8 cellular contexts compared by ENCODE assay signal in the genomic region with DNA sequence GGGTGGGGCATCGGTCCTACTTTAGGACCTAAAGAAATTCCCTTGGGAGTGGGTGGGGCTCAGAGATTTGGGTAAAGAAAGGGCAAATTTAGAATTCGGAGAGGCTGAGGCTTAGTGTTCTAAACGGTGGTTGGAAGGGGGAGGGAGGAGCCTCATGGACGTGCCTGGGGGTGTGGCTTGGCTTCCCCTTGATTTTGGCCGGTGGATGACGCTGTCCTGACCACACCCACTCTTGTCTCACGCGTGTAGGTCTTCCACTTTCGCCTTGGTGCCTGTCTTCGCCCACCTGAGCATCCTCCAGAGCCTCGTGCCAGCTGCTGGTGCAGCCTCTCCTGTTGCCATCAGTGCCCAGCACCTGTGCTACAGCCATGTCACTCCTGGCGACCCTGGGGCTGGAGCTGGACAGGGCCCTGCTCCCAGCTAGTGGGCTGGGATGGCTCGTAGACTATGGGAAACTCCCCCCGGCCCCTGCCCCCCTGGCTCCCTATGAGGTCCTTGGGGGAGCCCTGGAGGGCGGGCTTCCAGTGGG.
DNase-seq lines count a peak whose midpoint lies in the region; ATAC-seq and TF ChIP-seq lines count a peak whose summit lies in the region.

No MANE protein-coding gene starts in this region.

- H3K4me2 ChIP-seq in parathyroid adenoma (ENCODE audit: low read length), result peak overlapping the region; percentile 98

- peaks cover 20% of the 10 kb centered on the region for H3K79me2 ChIP-seq in parathyroid adenoma

- H3K27ac ChIP-seq in parathyroid adenoma, result no peak overlapping the region

- H3K4me3 ChIP-seq in NT2/D1 (ENCODE audit: insufficient read length, low read depth) (peak overlapping the region; percentile 32), parathyroid adenoma (ENCODE audit: low read depth, low read length) (no peak overlapping the region)

- H3K27me3 ChIP-seq in NT2/D1 (ENCODE audit: insufficient read depth, insufficient read length) (no peaks in the 10 kb centered on the region), parathyroid adenoma (ENCODE audit: control insufficient read depth, insufficient read depth, low read length) (no peaks in the 10 kb centered on the region)

- TF ChIP-seq CTCF in parathyroid adenoma (IDR thresholded peaks at IDR 0.05), result no peak

- no peak for TF ChIP-seq POLR2A in erythroblast (IDR thresholded peaks at IDR 0.05; ENCODE audit: low read length)

- H3K36me3 ChIP-seq in NT2/D1 (ENCODE audit: insufficient read depth, insufficient read length, low read length) (peaks cover 26% of the 10 kb centered on the region), parathyroid adenoma (ENCODE audit: control insufficient read depth, insufficient read depth, low read length) (no peaks in the 10 kb centered on the region)

- ATAC-seq in GM19351 (IDR thresholded peaks at IDR 0.05; ENCODE audit: unreplicated experiment), result no peak

- H3K9me3 ChIP-seq in NT2/D1 (ENCODE audit: insufficient read depth, low read length), result no peaks in the 10 kb centered on the region
- no peaks in the 10 kb centered on the region for H3K9me3 ChIP-seq in parathyroid adenoma (ENCODE audit: control insufficient read depth, low read length)

- H3K9ac ChIP-seq in NT2/D1 (ENCODE audit: insufficient read length, low read depth), result peak overlapping the region; percentile 59
- H3K9ac ChIP-seq in parathyroid adenoma, result no peak overlapping the region

- DNase-seq in GM03348 (ENCODE audit: low spot score) (peak; percentile 33), NT2/D1 (ENCODE audit: low read depth, low spot score) (no peak), erythroblast (lab: John Stamatoyannopoulos, UW) (peak; percentile 49 to 59), NCI-H1105 (lab: John Stamatoyannopoulos, UW) (no peak), SW 1271 (lab: John Stamatoyannopoulos, UW) (no peak)
- DNase-seq in stimulated activated CD4-positive, alpha-beta T cell treated with anti-CD3 and anti-CD28 coated beads, Interleukin-2, amount 100 ng/mL, for 24 hours, result no peak

- peak overlapping the region; percentile 80 for H2AFZ ChIP-seq in parathyroid adenoma

- H3K4me1 ChIP-seq in NT2/D1 (ENCODE audit: insufficient read depth, insufficient read length) (peaks cover 8% of the 10 kb centered on the region), parathyroid adenoma (no peaks in the 10 kb centered on the region)

Comparison
In these comparisons a context has a peak if more than half of its experiments do, and no peak if none do; other contexts are left out.
1. DNase-seq: peak in GM03348 (single experiment) and erythroblast (2 of 2); none in NT2/D1 (single experiment), stimulated activated CD4-positive, alpha-beta T cell treated with anti-CD3 and anti-CD28 coated beads, Interleukin-2, amount 100 ng/mL, for 24 hours (0 of 2), NCI-H1105 (single experiment) and SW 1271 (0 of 2).